ENCODE assay signal across 8 cellular contexts in the genomic region with DNA sequence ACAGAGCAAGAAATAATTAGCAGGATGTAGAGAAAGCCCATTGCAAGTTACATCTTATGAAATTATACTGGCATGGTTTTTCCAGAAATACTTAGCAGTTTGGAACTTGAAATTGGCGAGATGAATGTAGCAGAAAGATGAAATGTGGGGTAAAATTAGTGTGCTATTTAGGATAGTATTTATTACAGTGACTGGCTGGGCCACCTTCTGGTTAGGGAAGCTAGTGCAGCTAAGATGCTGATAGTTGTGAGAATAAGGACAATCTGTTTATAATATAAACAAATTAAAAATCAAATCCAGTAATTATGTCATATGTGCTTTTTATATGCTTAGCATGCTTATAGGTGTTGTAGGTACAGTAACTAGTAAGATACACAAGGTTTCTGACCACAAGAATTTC.
DNase-seq lines count a peak whose midpoint lies in the region; ATAC-seq and TF ChIP-seq lines count a peak whose summit lies in the region.

No MANE protein-coding gene starts in this region.

- peak; percentile 55 for ATAC-seq in HG03095 (IDR thresholded peaks at IDR 0.05; ENCODE audit: unreplicated experiment)
- ATAC-seq in GM21717 (IDR thresholded peaks at IDR 0.05; ENCODE audit: unreplicated experiment): no peak
- no peak for ATAC-seq in activated CD4-positive, CD25-positive, alpha-beta regulatory T cell treated with anti-CD3 and anti-CD28 coated beads, Interleukin-2, amount 50 U/mL, for 24 hours

- H3K36me3 Mint-ChIP-seq in brain (no peaks in the 10 kb centered on the region), nephron progenitor cell (ENCODE audit: low read depth) (no peaks in the 10 kb centered on the region)
- no peaks in the 10 kb centered on the region for H3K36me3 Mint-ChIP-seq in activated CD4-positive, alpha-beta T cell treated with anti-CD3 and anti-CD28 coated beads, Interleukin-2, amount 10 ng/mL, durations not matched to agents 7 days and 5 days (ENCODE audit: low read depth)

- H3K9me3 Mint-ChIP-seq in brain (peaks cover 6 to 20% (median 14%) of the 10 kb centered on the region in 5 experiments), nephron progenitor cell (peaks cover 15% of the 10 kb centered on the region)
- no peaks in the 10 kb centered on the region for H3K9me3 Mint-ChIP-seq in activated CD4-positive, alpha-beta T cell treated with anti-CD3 and anti-CD28 coated beads, Interleukin-2, amount 10 ng/mL, durations not matched to agents 7 days and 5 days

- H3K27ac Mint-ChIP-seq in brain (no peak overlapping the region), nephron progenitor cell (no peak overlapping the region)
- H3K27ac Mint-ChIP-seq in activated CD4-positive, alpha-beta T cell treated with anti-CD3 and anti-CD28 coated beads, Interleukin-2, amount 10 ng/mL, durations not matched to agents 7 days and 5 days: no peak overlapping the region

- H3K27me3 Mint-ChIP-seq in brain (peaks cover 5% of the 10 kb centered on the region), nephron progenitor cell (ENCODE audit: low read depth, poor library complexity) (peaks cover 3% of the 10 kb centered on the region)
- H3K27me3 Mint-ChIP-seq in activated CD4-positive, alpha-beta T cell treated with anti-CD3 and anti-CD28 coated beads, Interleukin-2, amount 10 ng/mL, durations not matched to agents 7 days and 5 days: no peaks in the 10 kb centered on the region

- H3K4me3 Mint-ChIP-seq in brain: no peak overlapping the region
- no peak overlapping the region for H3K4me3 Mint-ChIP-seq in nephron progenitor cell
- H3K4me3 Mint-ChIP-seq in activated CD4-positive, alpha-beta T cell treated with anti-CD3 and anti-CD28 coated beads, Interleukin-2, amount 10 ng/mL, durations not matched to agents 7 days and 5 days: no peak overlapping the region

- DNase-seq in GM10266 (ENCODE audit: extremely low spot score) (no peak), nephron progenitor cell (peak; percentile 6)
- DNase-seq in activated CD4-positive, alpha-beta T cell treated with anti-CD3 and anti-CD28 coated beads, Interleukin-2, amount 10 ng/mL, durations not matched to agents 7 days and 5 days: no peak
- DNase-seq in stimulated activated naive CD4-positive, alpha-beta T cell (lab: John Stamatoyannopoulos, UW): no peak

- H3K4me1 Mint-ChIP-seq in brain (no peaks in the 10 kb centered on the region), nephron progenitor cell (no peaks in the 10 kb centered on the region)
- H3K4me1 Mint-ChIP-seq in activated CD4-positive, alpha-beta T cell treated with anti-CD3 and anti-CD28 coated beads, Interleukin-2, amount 10 ng/mL, durations not matched to agents 7 days and 5 days: no peaks in the 10 kb centered on the region

- POLR2A ChIA-PET in activated CD4-positive, alpha-beta T cell treated with anti-CD3 and anti-CD28 coated beads, Interleukin-2, amount 10 ng/mL, durations not matched to agents 7 days and 5 days (lab: Charles Lee): interaction anchor here (0.5 kb wide), 1 partner anchor 33 kb away, joined by 3 read pairs; no protein-coding TSS in a partner anchor

- TF ChIP-seq CTCF in GM10266 (IDR thresholded peaks at IDR 0.05; ENCODE audit: control insufficient read depth, insufficient read depth, low read depth, missing control alignments) (peak; percentile 55), brain (conservative IDR thresholded peaks at IDR 0.05) (peak; percentile 59 to 62), nephron progenitor cell (IDR thresholded peaks at IDR 0.05) (peak; percentile 44)

- CTCF ChIA-PET in activated CD4-positive, alpha-beta T cell treated with anti-CD3 and anti-CD28 coated beads, Interleukin-2, amount 10 ng/mL, durations not matched to agents 7 days and 5 days (lab: Charles Lee): interaction anchor here (0.9 to 1.2 kb wide), 2 partner anchors 9 to 404 kb away, joined by 3 read pairs; no protein-coding TSS in a partner anchor
